In the genomic region with DNA sequence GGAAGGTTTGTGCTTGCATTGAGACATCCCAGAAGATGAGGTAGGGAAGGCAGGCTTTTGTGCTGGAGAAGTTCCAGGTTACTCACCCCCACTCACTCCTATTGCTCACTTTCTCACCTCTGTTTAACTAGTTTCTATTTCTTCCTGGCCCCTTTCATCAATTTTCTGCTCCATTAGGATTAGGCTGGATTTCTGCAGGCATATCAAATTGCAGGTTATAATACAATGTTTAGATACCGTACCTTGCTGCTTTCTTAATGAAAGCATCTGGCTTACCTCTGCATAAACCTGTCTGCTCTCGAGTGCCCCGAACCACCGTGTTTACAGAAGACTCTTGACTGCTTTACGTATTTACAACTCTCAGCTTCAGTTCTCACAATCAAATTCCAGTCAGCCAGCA, we compare ENCODE assay signal across 21 cellular contexts.
DNase-seq lines count a peak whose midpoint lies in the region; ATAC-seq and TF ChIP-seq lines count a peak whose summit lies in the region.
"Had no signal": no experiment of that assay in that cellular context is flagged by ENCODE, and none has a peak within 500 bp of the region (broad histone marks: within the 10 kb centered on the region; RNA-seq: fewer than 3 reads in every experiment).

No MANE protein-coding gene starts in this region.

- intact Hi-C loops in ascending aorta (cut with DNase I): no loop called here

- WGBS in thymus: 72% methylated on average over 5 of the region's 5 CpGs

- H3K36me3 ChIP-seq in thymus (ENCODE audit: control insufficient read depth, insufficient read depth) (no peaks in the 10 kb centered on the region), ascending aorta (no peaks in the 10 kb centered on the region)
- H3K36me3 ChIP-seq: esophagus squamous epithelium, tibial nerve had no signal

- ATAC-seq in HG03175 (IDR thresholded peaks at IDR 0.05; ENCODE audit: unreplicated experiment) (no peak), HG02571 (IDR thresholded peaks at IDR 0.05; ENCODE audit: unreplicated experiment) (no peak)
- ATAC-seq: stimulated activated naive CD8-positive, alpha-beta T cell treated with anti-CD3 and anti-CD28 coated beads, Interleukin-15, amount 100 ng/mL, for 72 hours; T-helper 17 cell had no signal

- TF ChIP-seq CTCF in epithelial cell of esophagus (IDR thresholded peaks at IDR 0.05; ENCODE audit: insufficient read depth, low read depth, low read length, missing control alignments): no peak
- TF ChIP-seq CTCF in ascending aorta (IDR thresholded peaks at IDR 0.05): no peak

- H3K27ac ChIP-seq in thymus (ENCODE audit: low read depth) (peak overlapping the region; percentile 43), ascending aorta (no peak overlapping the region)
- H3K27ac ChIP-seq: esophagus squamous epithelium, tibial nerve had no signal

- H3K27me3 ChIP-seq in thymus (ENCODE audit: control insufficient read depth, insufficient read depth): no peaks in the 10 kb centered on the region
- no peaks in the 10 kb centered on the region for H3K27me3 ChIP-seq in ascending aorta
- H3K27me3 ChIP-seq: esophagus squamous epithelium, tibial nerve had no signal

- H3K4me3 ChIP-seq in epithelial cell of esophagus (ENCODE audit: low read length): no peak overlapping the region
- no peak overlapping the region for H3K4me3 ChIP-seq in thymus (ENCODE audit: low read length)
- no peak overlapping the region for H3K4me3 ChIP-seq in ascending aorta
- H3K4me3 ChIP-seq: esophagus squamous epithelium, tibial nerve had no signal

- H3K9me3 ChIP-seq in thymus (ENCODE audit: control insufficient read depth) (no peaks in the 10 kb centered on the region), ascending aorta (no peaks in the 10 kb centered on the region)
- H3K9me3 ChIP-seq: esophagus squamous epithelium had no signal

- H3K4me1 ChIP-seq in thymus (ENCODE audit: control insufficient read depth, insufficient read depth, low read length): no peaks in the 10 kb centered on the region
- H3K4me1 ChIP-seq in ascending aorta: peaks cover 0 to 7% of the 10 kb centered on the region in 2 donors

- peak; percentile 39 for DNase-seq in NCI-H2107 treated with DMSO at 0.1 percent for 48 hours (lab: John Stamatoyannopoulos, UW; ENCODE audit: unreplicated experiment)
- no peak for DNase-seq in NCI-H2107 (lab: John Stamatoyannopoulos, UW)
- peak; percentile 47 for DNase-seq in NCI-H526 treated with DMSO at 0.1 percent for 48 hours (lab: John Stamatoyannopoulos, UW)
- peak; percentile 68 for DNase-seq in epithelial cell of esophagus (ENCODE audit: low read depth)
- DNase-seq in ascending aorta (ENCODE audit: low spot score in 2 of 2): no peak
- DNase-seq: 8988T; activated CD4-positive, alpha-beta T cell treated with anti-CD3 and anti-CD28 coated beads, Interleukin-2, amount 10 ng/mL, durations not matched to agents 24 days and 14 days; CD4-positive, alpha-beta memory T cell; DND-41; effector CD8-positive, alpha-beta T cell; esophagus squamous epithelium; HFFc6; kidney glomerular epithelial cell; NCI-H1048; NCI-H2081 treated with DMSO at 0.1 percent for 48 hours; stimulated activated naive CD8-positive, alpha-beta T cell treated with anti-CD3 and anti-CD28 coated beads, Interleukin-15, amount 100 ng/mL, for 72 hours; T-helper 17 cell had no signal

Comparison
In these comparisons a context has a peak if more than half of its experiments do, and no peak if none do; other contexts are left out.
1. DNase-seq: peak in NCI-H2107 treated with DMSO at 0.1 percent for 48 hours (single experiment), NCI-H526 treated with DMSO at 0.1 percent for 48 hours (single experiment) and epithelial cell of esophagus (single experiment); none in NCI-H2107 (single experiment) and ascending aorta (0 of 2).